ENCODE assay signal across 30 cellular contexts in genomic region chr1:244513493-244513892, GRCh38. TPM values are rescaled to one million over a fixed set of nuclear protein-coding genes. Genes with fewer than 3 reads are reported as not detected.
DNase-seq lines count a peak whose midpoint lies in the region; ATAC-seq and TF ChIP-seq lines count a peak whose summit lies in the region.
"Had no signal": no experiment of that assay in that cellular context is flagged by ENCODE, and none has a peak within 500 bp of the region (broad histone marks: within the 10 kb centered on the region; RNA-seq: fewer than 3 reads in every experiment).

No MANE protein-coding gene starts in this region.

- H3K36me3 ChIP-seq in neuronal stem cell (replicated peaks in 1 of 2; ENCODE audit: control insufficient read depth in 2 of 2, insufficient read depth in 2 of 2, low read length in 2 of 2) (no peaks in the 10 kb centered on the region), upper lobe of right lung (no peaks in the 10 kb centered on the region)
- no peaks in the 10 kb centered on the region for H3K36me3 ChIP-seq in CD8-positive, alpha-beta T cell (ENCODE audit: insufficient read depth, low read length)
- H3K36me3 ChIP-seq: BE2C, BLaER1 had no signal

- no peak overlapping the region for H3K4ac ChIP-seq in neuronal stem cell (ENCODE audit: low read length)

- peaks cover 17% of the 10 kb centered on the region for H3K36me3 Mint-ChIP-seq in CD8-positive, alpha-beta T cell

- no peaks in the 10 kb centered on the region for H3K27me3 Mint-ChIP-seq in CD8-positive, alpha-beta T cell (ENCODE audit: low read depth)
- H3K27me3 Mint-ChIP-seq: B cell; CD4-positive, alpha-beta T cell had no signal

- ATAC-seq in upper lobe of right lung: peak; percentile 13
- ATAC-seq in CD8-positive, alpha-beta T cell: no peak
- ATAC-seq: A549 had no signal

- peak overlapping the region; percentile 66 for H2BK120ac ChIP-seq in neuronal stem cell (ENCODE audit: low read depth, low read length)

- no peak overlapping the region for H2AFZ ChIP-seq in neuronal stem cell (ENCODE audit: low read length)

- no peak overlapping the region for H3K18ac ChIP-seq in neuronal stem cell (ENCODE audit: low read length)

- H2AK5ac ChIP-seq in neuronal stem cell (ENCODE audit: low read depth, low read length): peak overlapping the region; percentile 32

- H4K91ac ChIP-seq in neuronal stem cell (ENCODE audit: low read depth, low read length, poor library complexity): no peak overlapping the region

- no peaks in the 10 kb centered on the region for H3K79me1 ChIP-seq in neuronal stem cell (ENCODE audit: low read depth, low read length)

- H4K8ac ChIP-seq in neuronal stem cell (ENCODE audit: low read depth, low read length): no peak overlapping the region

- no peak for DNase-seq in neuronal stem cell (ENCODE audit: low spot score)
- no peak for DNase-seq in upper lobe of right lung
- DNase-seq in NCI-H187 (lab: John Stamatoyannopoulos, UW): no peak
- DNase-seq in CD8-positive, alpha-beta T cell: no peak
- DNase-seq: 8988T; ACHN; AML-193; BE2C; C1 segment of cervical spinal cord; Caco-2; Calu3; CD4-positive, alpha-beta memory T cell; CD4-positive, alpha-beta T cell; CD4-positive, CD25-positive, alpha-beta regulatory T cell; CD8-positive, alpha-beta memory T cell; COR-L47; DMS 273 treated with DMSO at 0.1 percent for 48 hours; DMS153; DMS53; DMS79; DMS79 treated with DMSO at 0.1 percent for 48 hours; DND-41; EL had no signal

- H2BK5ac ChIP-seq in neuronal stem cell (ENCODE audit: low read length): no peak overlapping the region

- H3K23ac ChIP-seq in neuronal stem cell (ENCODE audit: low read depth, low read length, poor library complexity): no peak overlapping the region

- no peak overlapping the region for H2BK12ac ChIP-seq in neuronal stem cell (ENCODE audit: low read length)

- WGBS in neuronal stem cell (ENCODE audit: extremely low coverage in 2 of 2, insufficient read length in 2 of 2, insufficient replicate concordance in 1 of 2), 2 donors: no CpG with 5 or more reads among the region's 5 CpGs

- POLR2A ChIA-PET in CD8-positive, alpha-beta T cell (lab: Charles Lee): no interaction called here

- H2BK15ac ChIP-seq in neuronal stem cell (ENCODE audit: low read length): no peak overlapping the region

- H3K4me3 ChIP-seq in neuronal stem cell (ENCODE audit: low read length in 2 of 2) (no peak overlapping the region), upper lobe of right lung (no peak overlapping the region)
- no peak overlapping the region for H3K4me3 ChIP-seq in CD8-positive, alpha-beta T cell (ENCODE audit: low read depth, low read length)
- H3K4me3 ChIP-seq: A549; BLaER1; BLaER1 treated with 17β-estradiol and CSF1 and Interleukin-3, amounts not matched to agents 10 nM and 100 nM had no signal

- no peak overlapping the region for H3K27ac ChIP-seq in neuronal stem cell (replicated peaks; ENCODE audit: low read length)
- H3K27ac ChIP-seq in upper lobe of right lung: no peak overlapping the region
- H3K27ac ChIP-seq in CD8-positive, alpha-beta T cell (ENCODE audit: low read depth, low read length): no peak overlapping the region
- H3K27ac ChIP-seq: 22Rv1; A549; BLaER1; BLaER1 treated with 17β-estradiol and CSF1 and Interleukin-3, amounts not matched to agents 10 nM and 100 nM; C4-2B had no signal

- H3K27ac Mint-ChIP-seq in CD8-positive, alpha-beta T cell: no peak overlapping the region
- H3K27ac Mint-ChIP-seq: B cell; CD14-positive monocyte; CD4-positive, alpha-beta memory T cell; CD4-positive, alpha-beta T cell; CD4-positive, CD25-positive, alpha-beta regulatory T cell; CD8-positive, alpha-beta memory T cell had no signal

- H3K4me1 ChIP-seq in neuronal stem cell (ENCODE audit: control insufficient read depth in 2 of 2, insufficient read depth in 1 of 2, low read depth in 1 of 2, low read length in 2 of 2) (no peaks in the 10 kb centered on the region), upper lobe of right lung (no peaks in the 10 kb centered on the region)
- H3K4me1 ChIP-seq in CD8-positive, alpha-beta T cell (ENCODE audit: insufficient read depth, low read length): no peaks in the 10 kb centered on the region
- H3K4me1 ChIP-seq: A549; BE2C; BLaER1; BLaER1 treated with 17β-estradiol and CSF1 and Interleukin-3, amounts not matched to agents 10 nM and 100 nM had no signal

- H3K9ac ChIP-seq in neuronal stem cell (ENCODE audit: low read depth, low read length, poor library complexity): no peak overlapping the region
- H3K9ac ChIP-seq: BLaER1; BLaER1 treated with 17β-estradiol and CSF1 and Interleukin-3, amounts not matched to agents 10 nM and 100 nM had no signal

- CTCF ChIA-PET in CD8-positive, alpha-beta T cell (lab: Charles Lee): interaction anchor here (0.9 kb wide), 1 partner anchor 529 kb away, joined by 3 read pairs; no protein-coding TSS in a partner anchor

- intact Hi-C loops in upper lobe of right lung (cut with DNase I): no loop called here
- intact Hi-C loops in CD8-positive, alpha-beta T cell (cut with DNase I, micrococcal nuclease): no loop called here

- H3K27me3 ChIP-seq in neuronal stem cell (ENCODE audit: control insufficient read depth in 3 of 3, insufficient read depth in 3 of 3, low read depth in 1 of 3, low read length in 3 of 3): no peaks in the 10 kb centered on the region
- H3K27me3 ChIP-seq in upper lobe of right lung: no peaks in the 10 kb centered on the region
- no peaks in the 10 kb centered on the region for H3K27me3 ChIP-seq in CD8-positive, alpha-beta T cell (ENCODE audit: insufficient read depth, low read length)
- H3K27me3 ChIP-seq: BE2C; BLaER1; BLaER1 treated with 17β-estradiol and CSF1 and Interleukin-3, amounts not matched to agents 10 nM and 100 nM had no signal

- H3K9me3 ChIP-seq in neuronal stem cell (replicated peaks in 1 of 2; ENCODE audit: control insufficient read depth in 2 of 2, insufficient read depth in 1 of 2, low read depth in 1 of 2, low read length in 2 of 2) (peaks cover 0 to 5% of the 10 kb centered on the region in 2 donors), upper lobe of right lung (no peaks in the 10 kb centered on the region)
- no peaks in the 10 kb centered on the region for H3K9me3 ChIP-seq in CD8-positive, alpha-beta T cell (ENCODE audit: low read length)
- H3K9me3 ChIP-seq: A549, BE2C had no signal

- no peak overlapping the region for H3K4me2 ChIP-seq in neuronal stem cell (ENCODE audit: insufficient read depth, low read length, poor library complexity, severe bottlenecking)
- H3K4me2 ChIP-seq: A549; BLaER1; BLaER1 treated with 17β-estradiol and CSF1 and Interleukin-3, amounts not matched to agents 10 nM and 100 nM had no signal

- H3K4me3 Mint-ChIP-seq in CD8-positive, alpha-beta T cell: no peak overlapping the region
- H3K4me3 Mint-ChIP-seq: B cell; CD14-positive monocyte; CD4-positive, alpha-beta memory T cell; CD4-positive, alpha-beta T cell; CD4-positive, CD25-positive, alpha-beta regulatory T cell; CD8-positive, alpha-beta memory T cell had no signal

- no peak for TF ChIP-seq CTCF in upper lobe of right lung (IDR thresholded peaks at IDR 0.05)
- TF ChIP-seq CTCF in CD8-positive, alpha-beta T cell (IDR thresholded peaks at IDR 0.05): no peak

- no peaks in the 10 kb centered on the region for H3K4me1 Mint-ChIP-seq in CD8-positive, alpha-beta T cell (ENCODE audit: low read depth)
- H3K4me1 Mint-ChIP-seq: B cell; CD14-positive monocyte; CD4-positive, alpha-beta memory T cell; CD4-positive, CD25-positive, alpha-beta regulatory T cell; CD8-positive, alpha-beta memory T cell had no signal

- peak overlapping the region; percentile 84 for H3K14ac ChIP-seq in neuronal stem cell (ENCODE audit: low read length)

- peaks cover 17% of the 10 kb centered on the region for H3K9me3 Mint-ChIP-seq in CD8-positive, alpha-beta T cell

RNA-seq across cellular contexts. Expression of gene CATSPERE, which starts 52.4 kb away (rescaled TPM):
- 0.26 TPM for polyA plus RNA-seq in neuronal stem cell (2013, experiment 1 of 2)
- polyA plus RNA-seq in neuronal stem cell (2013, experiment 2 of 2): 0.35 TPM
- total RNA-seq in upper lobe of right lung: 1.1 TPM
- total RNA-seq in CD8-positive, alpha-beta T cell: under 1 TPM; 0.33 to 0.92 TPM
- polyA plus RNA-seq: CD14-positive monocyte had no signal
